ENCODE assay signal across 17 cellular contexts in genomic region chr20:24332956-24333355, GRCh38.
A peak's percentile ranks its signal among the peaks of the same experiment; 100 is the strongest.
DNase-seq lines count a peak whose midpoint lies in the region; ATAC-seq and TF ChIP-seq lines count a peak whose summit lies in the region.
"Had no signal": no experiment of that assay in that cellular context is flagged by ENCODE, and none has a peak within 500 bp of the region (broad histone marks: within the 10 kb centered on the region; RNA-seq: fewer than 3 reads in every experiment).

No MANE protein-coding gene starts in this region.

- peaks cover 32% of the 10 kb centered on the region for H3K4me1 Mint-ChIP-seq in activated naive CD8-positive, alpha-beta T cell treated with anti-CD3 and anti-CD28 coated beads, Interleukin-2, amount 10 ng/mL, durations not matched to agents 7 days and 5 days
- H3K4me1 Mint-ChIP-seq in activated naive CD8-positive, alpha-beta T cell treated with anti-CD3 and anti-CD28 coated beads, Interleukin-2, amount 50 U/mL, for 24 hours = peaks cover 4% of the 10 kb centered on the region
- H3K4me1 Mint-ChIP-seq in progenitor cell of endocrine pancreas (ENCODE audit: low read depth) = peaks cover 11% of the 10 kb centered on the region

- H3K27me3 ChIP-seq in OCI-LY3 (ENCODE audit: low read depth, low read length) (no peaks in the 10 kb centered on the region), dorsolateral prefrontal cortex (no peaks in the 10 kb centered on the region)

- peaks cover 20% of the 10 kb centered on the region for H3K4me1 ChIP-seq in OCI-LY3 (ENCODE audit: low read length)
- H3K4me1 ChIP-seq: A549, Caco-2, HAP-1 had no signal

- H3K27ac Mint-ChIP-seq in activated naive CD8-positive, alpha-beta T cell treated with anti-CD3 and anti-CD28 coated beads, Interleukin-2, amount 10 ng/mL, durations not matched to agents 7 days and 5 days = peak overlapping the region; percentile 22
- H3K27ac Mint-ChIP-seq in activated naive CD8-positive, alpha-beta T cell treated with anti-CD3 and anti-CD28 coated beads, Interleukin-2, amount 50 U/mL, for 24 hours = no peak overlapping the region
- peak overlapping the region; percentile 34 for H3K27ac Mint-ChIP-seq in progenitor cell of endocrine pancreas
- H3K27ac Mint-ChIP-seq: CD4-positive, alpha-beta T cell had no signal

- H4K20me1 ChIP-seq in OCI-LY3 (ENCODE audit: insufficient read depth, low read length) = no peaks in the 10 kb centered on the region

- H3K9ac ChIP-seq in OCI-LY3 (ENCODE audit: low read length) = no peak overlapping the region
- H3K9ac ChIP-seq: GM23248 had no signal

- no peaks in the 10 kb centered on the region for H3K9me3 ChIP-seq in OCI-LY3 (ENCODE audit: insufficient read depth, low read length)
- H3K9me3 ChIP-seq: A549, Caco-2, HAP-1 had no signal

- H3K79me2 ChIP-seq in OCI-LY3 (ENCODE audit: low read length) = no peaks in the 10 kb centered on the region

- peak overlapping the region; percentile 21 for H3K4me2 ChIP-seq in OCI-LY3 (ENCODE audit: low read length)
- H3K4me2 ChIP-seq: A549 had no signal

- ATAC-seq in activated naive CD8-positive, alpha-beta T cell treated with anti-CD3 and anti-CD28 coated beads, Interleukin-2, amount 10 ng/mL, durations not matched to agents 7 days and 5 days (ENCODE audit: low read depth) = no peak
- no peak for ATAC-seq in activated naive CD8-positive, alpha-beta T cell treated with anti-CD3 and anti-CD28 coated beads, Interleukin-2, amount 50 U/mL, for 24 hours
- no peak for ATAC-seq in HG02759 (IDR thresholded peaks at IDR 0.05; ENCODE audit: unreplicated experiment)
- ATAC-seq in GM18519 (IDR thresholded peaks at IDR 0.05; ENCODE audit: low FRiP score, unreplicated experiment) = no peak
- ATAC-seq: A549, GM12878 had no signal

- intact Hi-C loops in dorsolateral prefrontal cortex (cut with DNase I) = no loop called here

- no peaks in the 10 kb centered on the region for H3K9me3 Mint-ChIP-seq in activated naive CD8-positive, alpha-beta T cell treated with anti-CD3 and anti-CD28 coated beads, Interleukin-2, amount 10 ng/mL, durations not matched to agents 7 days and 5 days
- H3K9me3 Mint-ChIP-seq in activated naive CD8-positive, alpha-beta T cell treated with anti-CD3 and anti-CD28 coated beads, Interleukin-2, amount 50 U/mL, for 24 hours = no peaks in the 10 kb centered on the region
- H3K9me3 Mint-ChIP-seq in progenitor cell of endocrine pancreas (ENCODE audit: low read depth) = no peaks in the 10 kb centered on the region
- H3K9me3 Mint-ChIP-seq: CD4-positive, alpha-beta T cell had no signal

- H3K36me3 Mint-ChIP-seq in activated naive CD8-positive, alpha-beta T cell treated with anti-CD3 and anti-CD28 coated beads, Interleukin-2, amount 10 ng/mL, durations not matched to agents 7 days and 5 days = peaks cover 2% of the 10 kb centered on the region
- H3K36me3 Mint-ChIP-seq in activated naive CD8-positive, alpha-beta T cell treated with anti-CD3 and anti-CD28 coated beads, Interleukin-2, amount 50 U/mL, for 24 hours (ENCODE audit: low read depth) = no peaks in the 10 kb centered on the region
- no peaks in the 10 kb centered on the region for H3K36me3 Mint-ChIP-seq in progenitor cell of endocrine pancreas (ENCODE audit: insufficient read depth)

- TF ChIP-seq CTCF in OCI-LY3 (IDR thresholded peaks at IDR 0.05; ENCODE audit: low read depth, low read length) (no peak), epithelial cell of esophagus (IDR thresholded peaks at IDR 0.05; ENCODE audit: insufficient read depth, low read depth, low read length, missing control alignments) (no peak), progenitor cell of endocrine pancreas (IDR thresholded peaks at IDR 0.05; ENCODE audit: unreplicated experiment) (no peak), dorsolateral prefrontal cortex (IDR thresholded peaks at IDR 0.05 in 54 of 56, conservative IDR thresholded peaks at IDR 0.05 in 2 of 56; ENCODE audit: low read depth in 1 of 56, partially characterized antibody in 56 of 56) (no peak)

- no peaks in the 10 kb centered on the region for H3K36me3 ChIP-seq in OCI-LY3 (replicated peaks; ENCODE audit: low read depth, low read length)
- H3K36me3 ChIP-seq: HAP-1 had no signal

- no peak for DNase-seq in activated naive CD8-positive, alpha-beta T cell treated with anti-CD3 and anti-CD28 coated beads, Interleukin-2, amount 10 ng/mL, durations not matched to agents 7 days and 5 days
- DNase-seq in activated naive CD8-positive, alpha-beta T cell treated with anti-CD3 and anti-CD28 coated beads, Interleukin-2, amount 50 U/mL, for 24 hours = no peak
- peak; percentile 87 for DNase-seq in epithelial cell of esophagus (ENCODE audit: low read depth)
- DNase-seq in progenitor cell of endocrine pancreas (ENCODE audit: low spot score, unreplicated experiment) = no peak
- DNase-seq in dorsolateral prefrontal cortex = no peak
- DNase-seq: AML-193; Caco-2; CD4-positive, alpha-beta T cell; GM23248 had no signal

- H3K27ac ChIP-seq in OCI-LY3 (ENCODE audit: low read length) = peak overlapping the region; percentile 2; the same call in 1 of the 2 replicates
- H3K27ac ChIP-seq in dorsolateral prefrontal cortex = no peak overlapping the region
- H3K27ac ChIP-seq: 22Rv1, A549, C4-2B, GM23248 had no signal

- H2AFZ ChIP-seq in OCI-LY3 (ENCODE audit: low read depth, low read length) = no peak overlapping the region
- H2AFZ ChIP-seq: GM23248 had no signal

- POLR2A ChIA-PET in activated naive CD8-positive, alpha-beta T cell treated with anti-CD3 and anti-CD28 coated beads, Interleukin-2, amount 10 ng/mL, durations not matched to agents 7 days and 5 days (lab: Charles Lee) = interaction anchor here (1.0 kb wide), 1 partner anchor 15 kb away, joined by 3 read pairs; no protein-coding TSS in a partner anchor

- H3K27me3 Mint-ChIP-seq in activated naive CD8-positive, alpha-beta T cell treated with anti-CD3 and anti-CD28 coated beads, Interleukin-2, amount 10 ng/mL, durations not matched to agents 7 days and 5 days = no peaks in the 10 kb centered on the region
- no peaks in the 10 kb centered on the region for H3K27me3 Mint-ChIP-seq in activated naive CD8-positive, alpha-beta T cell treated with anti-CD3 and anti-CD28 coated beads, Interleukin-2, amount 50 U/mL, for 24 hours
- peaks cover 12% of the 10 kb centered on the region for H3K27me3 Mint-ChIP-seq in progenitor cell of endocrine pancreas
- H3K27me3 Mint-ChIP-seq: CD4-positive, alpha-beta T cell had no signal

- H3K4me3 Mint-ChIP-seq in activated naive CD8-positive, alpha-beta T cell treated with anti-CD3 and anti-CD28 coated beads, Interleukin-2, amount 10 ng/mL, durations not matched to agents 7 days and 5 days = no peak overlapping the region
- H3K4me3 Mint-ChIP-seq in activated naive CD8-positive, alpha-beta T cell treated with anti-CD3 and anti-CD28 coated beads, Interleukin-2, amount 50 U/mL, for 24 hours = no peak overlapping the region
- H3K4me3 Mint-ChIP-seq in progenitor cell of endocrine pancreas (ENCODE audit: low read depth) = no peak overlapping the region
- H3K4me3 Mint-ChIP-seq: CD4-positive, alpha-beta T cell had no signal

- H3K4me3 ChIP-seq in OCI-LY3 (ENCODE audit: low read length) (no peak overlapping the region), epithelial cell of esophagus (ENCODE audit: low read length) (no peak overlapping the region), dorsolateral prefrontal cortex (no peak overlapping the region)
- H3K4me3 ChIP-seq: A549, GM12878, GM23248, HAP-1 had no signal
